Comparison of ENCODE assay signal across 13 cellular contexts in genomic region chrX:154047266-154047665, GRCh38. TPM values are rescaled to one million over a fixed set of nuclear protein-coding genes. Genes with fewer than 3 reads are reported as not detected.
DNase-seq lines count a peak whose midpoint lies in the region; ATAC-seq lines count a peak whose summit lies in the region.
"Had no signal": no experiment of that assay in that cellular context is flagged by ENCODE, and none has a peak within 500 bp of the region (broad histone marks: within the 10 kb centered on the region; RNA-seq: fewer than 3 reads in every experiment).

No MANE protein-coding gene starts in this region.

- no peak for DNase-seq in activated CD4-positive, alpha-beta T cell treated with anti-CD3 and anti-CD28 coated beads for 36 hours
- no peak for DNase-seq in activated CD4-positive, alpha-beta T cell treated with anti-CD3 and anti-CD28 coated beads, Interleukin-2, amount 50 U/mL, for 48 hours
- DNase-seq in adipocyte (ENCODE audit: low read depth) = no peak
- DNase-seq in iris pigment epithelial cell (ENCODE audit: low read depth) = peak; percentile 50
- no peak for DNase-seq in NCI-H82 treated with DMSO at 0.1 percent for 48 hours (lab: John Stamatoyannopoulos, UW; ENCODE audit: unreplicated experiment)
- DNase-seq in effector CD8-positive, alpha-beta T cell (lab: John Stamatoyannopoulos, UW) = no peak
- DNase-seq: ACHN; KBM-7; NCI-H2029; stimulated activated naive CD4-positive, alpha-beta T cell treated with Interleukin-2 at 50 U/mL for 16 hours; T-helper 17 cell had no signal

- H3K27me3 Mint-ChIP-seq in activated CD4-positive, alpha-beta T cell treated with anti-CD3 and anti-CD28 coated beads for 36 hours = no peaks in the 10 kb centered on the region
- no peaks in the 10 kb centered on the region for H3K27me3 Mint-ChIP-seq in stimulated activated memory B cell treated with anti-CD40 and anti-IgM and Interleukin-4, amounts not matched to agents 10 μg/mL and 1 μg/mL and 100 μg/mL, for 72 hours
- H3K27me3 Mint-ChIP-seq: T-helper 17 cell had no signal

- H3K36me3 Mint-ChIP-seq in activated CD4-positive, alpha-beta T cell treated with anti-CD3 and anti-CD28 coated beads for 36 hours (ENCODE audit: low read depth) = peaks cover 22% of the 10 kb centered on the region
- peaks cover 42% of the 10 kb centered on the region for H3K36me3 Mint-ChIP-seq in stimulated activated memory B cell treated with anti-CD40 and anti-IgM and Interleukin-4, amounts not matched to agents 10 μg/mL and 1 μg/mL and 100 μg/mL, for 72 hours

- H3K4me3 Mint-ChIP-seq in activated CD4-positive, alpha-beta T cell treated with anti-CD3 and anti-CD28 coated beads for 36 hours = no peak overlapping the region
- H3K4me3 Mint-ChIP-seq in stimulated activated memory B cell treated with anti-CD40 and anti-IgM and Interleukin-4, amounts not matched to agents 10 μg/mL and 1 μg/mL and 100 μg/mL, for 72 hours = no peak overlapping the region
- H3K4me3 Mint-ChIP-seq: T-helper 17 cell had no signal

- H3K9ac ChIP-seq in adipocyte (ENCODE audit: low read length) = peak overlapping the region; percentile 46

- peaks cover 67% of the 10 kb centered on the region for H3K4me1 ChIP-seq in adipocyte (ENCODE audit: control insufficient read depth, insufficient read depth, low read length)

- CTCF ChIA-PET in activated CD4-positive, alpha-beta T cell treated with anti-CD3 and anti-CD28 coated beads for 36 hours (lab: Charles Lee) = interaction anchor here (0.7 kb wide), 1 partner anchor 46 kb away, joined by 5 read pairs; no protein-coding TSS in a partner anchor

- H3K36me3 ChIP-seq in adipocyte (ENCODE audit: control insufficient read depth, insufficient read depth, low read length, severe bottlenecking) = no peaks in the 10 kb centered on the region

- POLR2A ChIA-PET in activated CD4-positive, alpha-beta T cell treated with anti-CD3 and anti-CD28 coated beads for 36 hours (lab: Charles Lee) = no interaction called here

- H3K9me3 Mint-ChIP-seq in activated CD4-positive, alpha-beta T cell treated with anti-CD3 and anti-CD28 coated beads for 36 hours (ENCODE audit: low read depth) = no peaks in the 10 kb centered on the region
- H3K9me3 Mint-ChIP-seq in stimulated activated memory B cell treated with anti-CD40 and anti-IgM and Interleukin-4, amounts not matched to agents 10 μg/mL and 1 μg/mL and 100 μg/mL, for 72 hours = no peaks in the 10 kb centered on the region

- H3K9me3 ChIP-seq in adipocyte (ENCODE audit: control insufficient read depth, low read length) = no peaks in the 10 kb centered on the region

- intact Hi-C loops in activated CD4-positive, alpha-beta T cell treated with anti-CD3 and anti-CD28 coated beads for 36 hours (cut with DNase I, micrococcal nuclease) = no loop called here

- H3K4me3 ChIP-seq in adipocyte (ENCODE audit: low read length) = no peak overlapping the region

- peaks cover 34% of the 10 kb centered on the region for H3K4me1 Mint-ChIP-seq in activated CD4-positive, alpha-beta T cell treated with anti-CD3 and anti-CD28 coated beads for 36 hours
- H3K4me1 Mint-ChIP-seq in stimulated activated memory B cell treated with anti-CD40 and anti-IgM and Interleukin-4, amounts not matched to agents 10 μg/mL and 1 μg/mL and 100 μg/mL, for 72 hours = peaks cover 31% of the 10 kb centered on the region

- no peak for ATAC-seq in activated CD4-positive, alpha-beta T cell treated with anti-CD3 and anti-CD28 coated beads for 36 hours
- no peak for ATAC-seq in stimulated activated memory B cell treated with anti-CD40 and anti-IgM and Interleukin-4, amounts not matched to agents 10 μg/mL and 1 μg/mL and 100 μg/mL, for 72 hours
- no peak for ATAC-seq in GM19452 (IDR thresholded peaks at IDR 0.05; ENCODE audit: unreplicated experiment)
- ATAC-seq: T-helper 17 cell had no signal

- peaks cover 16% of the 10 kb centered on the region for H3K27me3 ChIP-seq in adipocyte (replicated peaks; ENCODE audit: control insufficient read depth, insufficient read depth, low read length)

- H3K27ac Mint-ChIP-seq in activated CD4-positive, alpha-beta T cell treated with anti-CD3 and anti-CD28 coated beads for 36 hours = peak overlapping the region; percentile 27
- H3K27ac Mint-ChIP-seq in stimulated activated memory B cell treated with anti-CD40 and anti-IgM and Interleukin-4, amounts not matched to agents 10 μg/mL and 1 μg/mL and 100 μg/mL, for 72 hours = peak overlapping the region; percentile 10

RNA-seq across cellular contexts. Expression of gene IRAK1, which starts 27.6 kb away (rescaled TPM):
- total RNA-seq in activated CD4-positive, alpha-beta T cell treated with anti-CD3 and anti-CD28 coated beads for 36 hours = 10 to 100 TPM; 84.3 to 93.6 TPM

RNA-seq across cellular contexts. Expression of gene MECP2, which starts 50.3 kb away (rescaled TPM):
- total RNA-seq in activated CD4-positive, alpha-beta T cell treated with anti-CD3 and anti-CD28 coated beads for 36 hours = 10 to 100 TPM; 50.7 to 60.0 TPM
